Comparison of ENCODE assay signal across 12 cellular contexts in genomic region chr2:190651413-190651812, GRCh38. TPM values are rescaled to one million over a fixed set of nuclear protein-coding genes. Genes with fewer than 3 reads are reported as not detected.
DNase-seq lines count a peak whose midpoint lies in the region; ATAC-seq and TF ChIP-seq lines count a peak whose summit lies in the region.
"Had no signal": no experiment of that assay in that cellular context is flagged by ENCODE, and none has a peak within 500 bp of the region (broad histone marks: within the 10 kb centered on the region; RNA-seq: fewer than 3 reads in every experiment).

No MANE protein-coding gene starts in this region.

- peaks cover 11% of the 10 kb centered on the region; the same call in 1 of the 2 replicates for H4K20me1 ChIP-seq in GM23338 (replicated peaks; ENCODE audit: insufficient read depth)

- H3K27me3 ChIP-seq in CD4-positive, CD25-positive, alpha-beta regulatory T cell (ENCODE audit: control insufficient read depth, insufficient read depth, low read length): no peaks in the 10 kb centered on the region
- H3K27me3 ChIP-seq in adipocyte (replicated peaks; ENCODE audit: control insufficient read depth, insufficient read depth, low read length) (no peaks in the 10 kb centered on the region), GM23338 (ENCODE audit: insufficient read depth) (peaks cover 31% of the 10 kb centered on the region), uterus (no peaks in the 10 kb centered on the region)
- H3K27me3 ChIP-seq: testis had no signal

- no peak overlapping the region for H3K4me2 ChIP-seq in GM23338

- intact Hi-C loops in uterus (cut with DNase I; ENCODE audit: low total_unique reads): no loop called here

- H3K4me1 Mint-ChIP-seq in CD4-positive, CD25-positive, alpha-beta regulatory T cell: peaks cover 26 to 41% (median 30%) of the 10 kb centered on the region in 4 donors
- peaks cover 44% of the 10 kb centered on the region for H3K4me1 Mint-ChIP-seq in mesothelial cell of epicardium
- peaks cover 24% of the 10 kb centered on the region; the same call in 2 of the 3 replicates for H3K4me1 Mint-ChIP-seq in GM23338

- no peak for TF ChIP-seq POLR2A in uterus (IDR thresholded peaks at IDR 0.05)

- H3K9me3 Mint-ChIP-seq in CD4-positive, CD25-positive, alpha-beta regulatory T cell: peaks cover 0 to 1% (median 0%) of the 10 kb centered on the region in 7 donors
- H3K9me3 Mint-ChIP-seq in mesothelial cell of epicardium: no peaks in the 10 kb centered on the region
- no peaks in the 10 kb centered on the region for H3K9me3 Mint-ChIP-seq in GM23338

- H3K27me3 Mint-ChIP-seq in CD4-positive, CD25-positive, alpha-beta regulatory T cell: no peaks in the 10 kb centered on the region
- H3K27me3 Mint-ChIP-seq in mesothelial cell of epicardium (ENCODE audit: low read depth) (no peaks in the 10 kb centered on the region), GM23338 (ENCODE audit: insufficient read depth, low read depth, poor library complexity) (peaks cover 4% of the 10 kb centered on the region)

- peak overlapping the region; percentile 42 to 97 (median 74) for H3K4me3 Mint-ChIP-seq in CD4-positive, CD25-positive, alpha-beta regulatory T cell
- peak overlapping the region; percentile 85 for H3K4me3 Mint-ChIP-seq in mesothelial cell of epicardium
- no peak overlapping the region for H3K4me3 Mint-ChIP-seq in GM23338

- TF ChIP-seq CTCF in mesothelial cell of epicardium (IDR thresholded peaks at IDR 0.05; ENCODE audit: unreplicated experiment) (no peak), GM23338 (conservative IDR thresholded peaks at IDR 0.05; ENCODE audit: low read depth in 2 of 2) (no peak), uterus (IDR thresholded peaks at IDR 0.05) (no peak)

- H3K36me3 Mint-ChIP-seq in CD4-positive, CD25-positive, alpha-beta regulatory T cell: no peaks in the 10 kb centered on the region
- H3K36me3 Mint-ChIP-seq in mesothelial cell of epicardium (no peaks in the 10 kb centered on the region), GM23338 (ENCODE audit: low read depth) (no peaks in the 10 kb centered on the region)

- H2AFZ ChIP-seq in GM23338: no peak overlapping the region

- ATAC-seq in CD4-positive, CD25-positive, alpha-beta regulatory T cell (ENCODE audit: low read depth in 2 of 2): no peak
- ATAC-seq in GM23338: no peak

- no peaks in the 10 kb centered on the region for H3K9me2 ChIP-seq in GM23338 (ENCODE audit: insufficient read depth)

- in situ Hi-C loops in G401 (cut with HindIII; ENCODE audit: low sequenced_read_pairs): no loop called here

- no peak overlapping the region for H3K27ac ChIP-seq in CD4-positive, CD25-positive, alpha-beta regulatory T cell (ENCODE audit: insufficient read depth, low read length, poor library complexity, severe bottlenecking)
- no peak overlapping the region for H3K27ac ChIP-seq in GM23338 (ENCODE audit: low read depth)
- no peak overlapping the region for H3K27ac ChIP-seq in uterus

- H3K4me1 ChIP-seq in CD4-positive, CD25-positive, alpha-beta regulatory T cell (ENCODE audit: control insufficient read depth, insufficient read depth, low read length, poor library complexity, severe bottlenecking): peaks cover 31% of the 10 kb centered on the region
- peaks cover 26% of the 10 kb centered on the region for H3K4me1 ChIP-seq in adipocyte (ENCODE audit: control insufficient read depth, insufficient read depth, low read length)
- H3K4me1 ChIP-seq in GM23338 (ENCODE audit: insufficient read depth): peaks cover 17% of the 10 kb centered on the region
- H3K4me1 ChIP-seq in uterus: peaks cover 7 to 15% of the 10 kb centered on the region in 2 donors

- H3K9ac ChIP-seq in adipocyte (ENCODE audit: low read length): peak overlapping the region; percentile 91

- peak overlapping the region in 1 of 3 donors; percentile 23 for H3K27ac Mint-ChIP-seq in CD4-positive, CD25-positive, alpha-beta regulatory T cell
- peak overlapping the region; percentile 61 for H3K27ac Mint-ChIP-seq in mesothelial cell of epicardium
- H3K27ac Mint-ChIP-seq in GM23338: no peak overlapping the region

- DNase-seq in CD4-positive, CD25-positive, alpha-beta regulatory T cell: no peak
- DNase-seq in G401 (ENCODE audit: low spot score): peak; percentile 17
- DNase-seq in adipocyte (ENCODE audit: low read depth): no peak
- no peak for DNase-seq in mesothelial cell of epicardium (ENCODE audit: low spot score in 2 of 2, unreplicated experiment in 2 of 2)
- no peak for DNase-seq in GM23338 (ENCODE audit: low spot score)
- DNase-seq in uterus: no peak
- DNase-seq in iPS-NIHi11 (ENCODE audit: low spot score): no peak
- DNase-seq: DMS 273 treated with DMSO at 0.1 percent for 48 hours, midbrain, NCI-H146, NCI-H82, testis had no signal

- H3K9me3 ChIP-seq in CD4-positive, CD25-positive, alpha-beta regulatory T cell (ENCODE audit: control insufficient read depth in 2 of 2, low read length in 2 of 2): no peaks in the 10 kb centered on the region
- H3K9me3 ChIP-seq in adipocyte (ENCODE audit: control insufficient read depth, low read length) (no peaks in the 10 kb centered on the region), uterus (no peaks in the 10 kb centered on the region)
- H3K9me3 ChIP-seq: testis had no signal

- peak overlapping the region; percentile 96 for H3K4me3 ChIP-seq in CD4-positive, CD25-positive, alpha-beta regulatory T cell (ENCODE audit: low read depth, low read length)
- peak overlapping the region; percentile 97 for H3K4me3 ChIP-seq in adipocyte (ENCODE audit: low read length)
- no peak overlapping the region for H3K4me3 ChIP-seq in GM23338
- no peak overlapping the region for H3K4me3 ChIP-seq in uterus

- peaks cover 58% of the 10 kb centered on the region for H3K79me2 ChIP-seq in GM23338 (replicated peaks; ENCODE audit: insufficient read depth)

- H3K36me3 ChIP-seq in CD4-positive, CD25-positive, alpha-beta regulatory T cell (ENCODE audit: control insufficient read depth, insufficient read depth, low read length): no peaks in the 10 kb centered on the region
- H3K36me3 ChIP-seq in adipocyte (ENCODE audit: control insufficient read depth, insufficient read depth, low read length, severe bottlenecking) (no peaks in the 10 kb centered on the region), GM23338 (ENCODE audit: insufficient read depth) (no peaks in the 10 kb centered on the region), uterus (no peaks in the 10 kb centered on the region)

- 0 out of 2 replicates have a peak, but pooled peaks cover 7% of the 10 kb centered on the region for H3F3A ChIP-seq in GM23338 (replicated peaks; ENCODE audit: low read depth)

TF ChIP-seq in GM23338, 12 proteins besides CTCF, POLR2A, EP300 and RAD21 (continues in another document):
- TF ChIP-seq EZH2 (IDR thresholded peaks at IDR 0.05; ENCODE audit: low read depth, unreplicated experiment) (no peak), EZH2phosphoT487 (IDR thresholded peaks at IDR 0.05; ENCODE audit: unreplicated experiment) (no peak), NANOG (IDR thresholded peaks at IDR 0.05; ENCODE audit: borderline replicate concordance) (no peak), JUNB (IDR thresholded peaks at IDR 0.05; ENCODE audit: unreplicated experiment) (no peak)

RNA-seq across cellular contexts. Expression of gene NAB1, which starts 2.5 kb away (rescaled TPM):
- 42.7 TPM for total RNA-seq in CD4-positive, CD25-positive, alpha-beta regulatory T cell
- polyA plus RNA-seq in CD4-positive, CD25-positive, alpha-beta regulatory T cell: 1 to 10 TPM; 1.5 to 5.0 (median 2.9) TPM
- total RNA-seq in G401 (2014; rRNA removed; shearing (Covaris generic)): 2.1 and 3.3 TPM in 2 replicates
- total RNA-seq in mesothelial cell of epicardium (66.5 to 71.6 TPM (median 66.8 TPM) in 3 replicates), uterus (100 to 1,000 TPM in 1 of 4 donors, 10 to 100 TPM in 3; 59.2 to 132 (median 78.2) TPM)
- total RNA-seq in GM23338 (2014; rRNA removed; shearing (Covaris generic)): 35.9 and 40.2 TPM in 2 replicates
- polyA plus RNA-seq in GM23338 (2016; fragmentation: Nextera tagmentation; extraction: Ambion mirVana): 8.3 and 10.4 TPM in 2 replicates

Comparison
In these comparisons a context has a peak if more than half of its experiments do, and no peak if none do; other contexts are left out.
1. H3K4me3 ChIP-seq: peak in CD4-positive, CD25-positive, alpha-beta regulatory T cell (single experiment) and adipocyte (single experiment); none in GM23338 (single experiment) and uterus (0 of 2).